ENCODE assay signal across 8 cellular contexts in the genomic region with DNA sequence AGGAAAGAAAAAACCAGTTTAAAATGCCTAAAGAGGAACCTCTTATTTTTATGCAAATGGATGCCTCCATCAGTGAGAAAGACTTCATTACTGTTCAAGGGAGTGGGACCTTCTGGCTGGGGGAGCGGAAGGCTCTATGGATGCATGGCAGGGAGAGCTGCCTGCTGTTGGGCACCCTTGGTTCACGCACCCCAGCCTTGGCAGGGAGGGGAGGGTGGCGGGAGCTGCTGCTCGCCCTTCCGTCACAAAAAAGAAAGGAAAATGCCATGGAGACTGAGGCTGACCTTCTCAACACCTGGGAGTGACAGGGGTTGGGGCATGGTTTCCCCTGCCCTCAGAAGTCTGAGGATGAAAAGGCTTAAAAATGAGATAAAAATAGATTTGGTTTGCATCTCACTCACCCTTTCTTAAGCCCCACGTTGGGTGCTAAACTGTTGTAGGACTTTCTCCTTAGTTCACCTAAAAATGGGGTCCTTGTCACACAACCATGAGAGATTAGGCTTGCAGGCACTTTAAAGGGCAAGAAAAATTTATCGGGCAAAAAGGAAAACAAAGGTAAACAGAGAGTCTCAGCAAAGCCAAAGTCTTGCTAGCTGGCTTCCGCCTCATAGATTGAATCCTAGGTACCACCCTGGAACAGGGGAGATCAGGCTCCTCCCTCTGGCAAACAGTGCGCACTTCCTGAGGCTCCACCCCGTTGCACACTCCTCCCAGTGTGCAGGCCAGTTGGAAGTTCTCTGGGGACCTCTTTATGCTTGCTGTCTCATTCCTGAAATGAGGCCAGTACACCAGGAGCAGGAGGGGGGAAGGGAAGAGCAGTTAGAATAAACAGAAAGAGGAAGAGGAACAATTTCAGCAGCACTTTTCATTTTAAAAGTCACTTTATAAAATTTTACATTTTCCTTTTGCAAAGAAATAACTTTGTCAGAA. TPM values are rescaled to one million over a fixed set of nuclear protein-coding genes. Genes with fewer than 3 reads are reported as not detected.
DNase-seq lines count a peak whose midpoint lies in the region; ATAC-seq, FAIRE-seq and TF ChIP-seq lines count a peak whose summit lies in the region.

No MANE protein-coding gene starts in this region.

- TF ChIP-seq EP300 in GM12878 (IDR thresholded peaks at IDR 0.05; ENCODE audit: borderline replicate concordance in 1 of 2, control insufficient read depth in 1 of 2, low read depth in 2 of 2, low read length in 2 of 2), result peak; percentile 55 to 61; a peak in 3 of 4 replicates

- H3K27ac Mint-ChIP-seq in memory B cell (peak overlapping the region; percentile 78), progenitor cell of endocrine pancreas (no peak overlapping the region)

- peak; percentile 98 for FAIRE-seq in GM12878 (lab: Jason Lieb, UNC)

- H3K27me3 ChIP-seq in GM12878 (replicated peaks in 1 of 2; ENCODE audit: control insufficient read depth in 2 of 2, insufficient read depth in 2 of 2, low read length in 1 of 2) (no peaks in the 10 kb centered on the region), uterus (no peaks in the 10 kb centered on the region)

- CTCF ChIA-PET in GM12878 (lab: Yijun Ruan, JAX), result interaction anchor here (0.6 to 5.1 kb wide), 10 partner anchors 12 to 356 kb away, joined by 3 to 60 read pairs (median 4); partner anchors contain the start of genes ITFG1 and PHKB

- TF ChIP-seq POLR2A in GM15510 (IDR thresholded peaks at IDR 0.05; ENCODE audit: borderline replicate concordance, extremely low read depth, insufficient read length), result peak; percentile 49
- peak; percentile 58 for TF ChIP-seq POLR2A in GM12878 (IDR thresholded peaks at IDR 0.05; ENCODE audit: low read depth, low read length)
- peak in 1 of 2 donors; percentile 41 for TF ChIP-seq POLR2A in uterus (IDR thresholded peaks at IDR 0.05)

- H3K27ac ChIP-seq in GM12878 (ENCODE audit: control insufficient read depth, insufficient read depth), result peak overlapping the region; percentile 97
- peak overlapping the region; percentile 49 to 90 for H3K27ac ChIP-seq in uterus

- peaks cover 33% of the 10 kb centered on the region for H3K79me2 ChIP-seq in GM12878 (ENCODE audit: control insufficient read depth, insufficient read depth, low read length)

- H3K9me3 Mint-ChIP-seq in memory B cell (peaks cover 4% of the 10 kb centered on the region), progenitor cell of endocrine pancreas (ENCODE audit: low read depth) (peaks cover 30% of the 10 kb centered on the region)

- H3K9me3 ChIP-seq in GM12878 (replicated peaks; ENCODE audit: control insufficient read depth, insufficient read depth, low read length) (peaks cover 2% of the 10 kb centered on the region; the same call in 2 of the 3 replicates), uterus (peaks cover 0 to 17% of the 10 kb centered on the region in 2 donors)

- POLR2A ChIA-PET in GM12878 (lab: Charles Lee), result interaction anchor here (1.0 to 5.0 kb wide), 7 partner anchors 12 to 32 kb away, joined by 3 to 38 read pairs (median 10); partner anchors contain the start of genes ITFG1 and PHKB

- H2AFZ ChIP-seq in GM12878 (ENCODE audit: control insufficient read depth, low read depth, low read length), result peak overlapping the region; percentile 41

- peak; percentile 29 for DNase-seq in KG1 (lab: John Stamatoyannopoulos, UW)
- peak; percentile 76 for DNase-seq in GM12878 (ENCODE audit: low read depth, low spot score)
- DNase-seq in memory B cell (ENCODE audit: low spot score in 2 of 2), result peak in 1 of 2 donors; percentile 38
- peak; percentile 58 to 75 for DNase-seq in uterus
- no peak for DNase-seq in progenitor cell of endocrine pancreas (ENCODE audit: low spot score, unreplicated experiment)
- DNase-seq in HuH-7.5 (ENCODE audit: low spot score), result no peak

- BruUV-seq in GM12878 (replicated peaks; lab: Mats Ljungman, UMichigan), result TSS peak; percentile 94

- SMC1A ChIA-PET in GM12878 (lab: Charles Lee; ENCODE audit: uncharacterized antibody, unreplicated experiment), result interaction anchor here (0.6 to 9.8 kb wide), 17 partner anchors 14 to 351 kb away, joined by 3 to 254 read pairs (median 6); partner anchors contain the start of genes ITFG1 and PHKB

- peak overlapping the region; percentile 94 for H3K4me2 ChIP-seq in GM12878 (ENCODE audit: control insufficient read depth, insufficient read depth)

- in situ Hi-C loops in GM12878 (cut with MboI), result no loop called here

- H3K36me3 ChIP-seq in GM12878 (ENCODE audit: control insufficient read depth in 2 of 2, insufficient read depth in 2 of 2, low read length in 1 of 2) (no peaks in the 10 kb centered on the region; a peak in 1 of 4 replicates), uterus (no peaks in the 10 kb centered on the region)

- ATAC-seq in GM21526 (IDR thresholded peaks at IDR 0.05; ENCODE audit: low FRiP score, unreplicated experiment), result peak; percentile 60
- ATAC-seq in GM12878, result peak; percentile 95
- ATAC-seq in memory B cell (ENCODE audit: low read depth), result peak; percentile 72

- H3K4me3 ChIP-seq in GM12878, result peak overlapping the region; percentile 57
- no peak overlapping the region for H3K4me3 ChIP-seq in uterus

- H3K4me1 Mint-ChIP-seq in memory B cell, result peaks cover 16% of the 10 kb centered on the region
- H3K4me1 Mint-ChIP-seq in progenitor cell of endocrine pancreas (ENCODE audit: low read depth), result no peaks in the 10 kb centered on the region

- H3K27me3 Mint-ChIP-seq in memory B cell (no peaks in the 10 kb centered on the region), progenitor cell of endocrine pancreas (no peaks in the 10 kb centered on the region)

- RAD21 ChIA-PET in GM12878 (lab: Charles Lee; ENCODE audit: unreplicated experiment), result interaction anchor here (0.7 to 10.7 kb wide), 14 partner anchors 8 to 608 kb away, joined by 3 to 238 read pairs (median 6); partner anchors contain the start of genes ITFG1 and PHKB

- peaks cover 29% of the 10 kb centered on the region for H3K4me1 ChIP-seq in GM12878 (ENCODE audit: control insufficient read depth, insufficient read depth, low read length)
- H3K4me1 ChIP-seq in uterus, result no peaks in the 10 kb centered on the region

- no peak for TF ChIP-seq RAD21 in GM12878 (IDR thresholded peaks at IDR 0.05; ENCODE audit: insufficient read depth, low read depth, low read length)

- intact Hi-C loops in GM12878 (cut with micrococcal nuclease; ENCODE audit: unreplicated experiment), result loop anchor here (1.0 kb wide), 2 partner anchors 27 to 31 kb away; partner anchors contain the start of genes ITFG1 and PHKB
- intact Hi-C loops in uterus (cut with DNase I; ENCODE audit: low total_unique reads), result no loop called here

- H3K4me3 Mint-ChIP-seq in memory B cell (peak overlapping the region; percentile 89), progenitor cell of endocrine pancreas (ENCODE audit: low read depth) (no peak overlapping the region)

- no peak for TF ChIP-seq CTCF in GM12878 (IDR thresholded peaks at IDR 0.05 in 2 of 3, conservative IDR thresholded peaks at IDR 0.05 in 1 of 3; ENCODE audit: control insufficient read depth in 2 of 3, extremely low read depth in 1 of 3, insufficient read depth in 1 of 3, low read depth in 3 of 3, low read length in 3 of 3)
- TF ChIP-seq CTCF in uterus (IDR thresholded peaks at IDR 0.05), result no peak
- no peak for TF ChIP-seq CTCF in progenitor cell of endocrine pancreas (IDR thresholded peaks at IDR 0.05; ENCODE audit: unreplicated experiment)

- peaks cover 24% of the 10 kb centered on the region for H3K36me3 Mint-ChIP-seq in memory B cell
- H3K36me3 Mint-ChIP-seq in progenitor cell of endocrine pancreas (ENCODE audit: insufficient read depth), result peaks cover 29% of the 10 kb centered on the region

- H3K9ac ChIP-seq in GM12878 (ENCODE audit: control insufficient read depth, insufficient read depth, low read length), result peak overlapping the region; percentile 72

- WGBS in GM12878 (ENCODE audit: insufficient coverage, insufficient replicate concordance, low lambda C conversion rate, missing lambda C conversion rate), result 7% methylated on average over 10 of the region's 10 CpGs

- H4K20me1 ChIP-seq in GM12878 (ENCODE audit: control insufficient read depth, insufficient read depth), result no peaks in the 10 kb centered on the region

RNA-seq across cellular contexts. Expression of gene PHKB, which starts 31.6 kb away (rescaled TPM):
- 482 and 484 TPM in 2 replicates for total RNA-seq in GM12878 (2013; cell fraction: nucleolus; rRNA removed)
- total RNA-seq in GM12878 (2014; rRNA removed) (39.4 and 41.9 TPM in 2 replicates), GM12878 (2014; rRNA removed; fragmentation: Illumina TruSeq; extraction: Trizol) (44.1 and 48.4 TPM in 2 replicates), GM12878 (2021) (35.9 and 37.3 TPM in 2 replicates), uterus (100 to 1,000 TPM in 2 of 4 donors, 10 to 100 TPM in 2; 62.0 to 164 (median 111) TPM), progenitor cell of endocrine pancreas (94.1 and 96.7 TPM in 2 replicates)
- 16.8 TPM for polyA plus RNA-seq in GM12878 (2011; ENCODE audit: low read depth)
- polyA plus RNA-seq in GM12878 (2011; rRNA removed) (65.6 and 93.6 TPM in 2 replicates), GM12878 (2014; fragmentation: Illumina TruSeq; extraction: Trizol) (34.9 and 41.8 TPM in 2 replicates), GM12878 (2014; fragmentation: Nextera tagmentation; extraction: Ambion mirVana) (10 to 100 TPM; 14.2 to 15.7 TPM), GM12878 (2014; rRNA removed) (27.7 and 31.5 TPM in 2 replicates), GM12878 (2016; fragmentation: Nextera tagmentation; extraction: Ambion mirVana) (10 to 100 TPM; 36.8 to 46.0 TPM)
- polyA plus RNA-seq in GM12878 (2011; cell fraction: cytosol; rRNA removed), result 29.8 and 33.8 TPM in 2 replicates
- 68.6 and 78.6 TPM in 2 replicates for polyA plus RNA-seq in GM12878 (2011; cell fraction: nucleus; rRNA removed)
- polyA plus RNA-seq in GM12878 (2012), result 26.1 and 29.1 TPM in 2 replicates
- 152 and 187 TPM in 2 replicates for polyA minus RNA-seq in GM12878 (2011; rRNA and poly(A)+ RNA removed)
- 27.1 and 37.1 TPM in 2 replicates for polyA minus RNA-seq in GM12878 (2011; cell fraction: cytosol; rRNA and poly(A)+ RNA removed)
- 115 and 182 TPM in 2 replicates for polyA minus RNA-seq in GM12878 (2011; cell fraction: nucleus; rRNA and poly(A)+ RNA removed)

RNA-seq across cellular contexts. Expression of gene ITFG1, which starts 31.8 kb away (rescaled TPM):
- total RNA-seq in GM12878 (2013; cell fraction: nucleolus; rRNA removed), result 171 and 189 TPM in 2 replicates
- total RNA-seq in GM12878 (2014; rRNA removed) (27.6 and 29.9 TPM in 2 replicates), GM12878 (2014; rRNA removed; fragmentation: Illumina TruSeq; extraction: Trizol) (37.3 and 40.1 TPM in 2 replicates), GM12878 (2021) (21.3 and 22.2 TPM in 2 replicates), uterus (10 to 100 TPM; 47.5 to 97.5 (median 67.2) TPM), progenitor cell of endocrine pancreas (41.3 and 45.0 TPM in 2 replicates)
- polyA plus RNA-seq in GM12878 (2011; ENCODE audit: low read depth), result 11.4 TPM
- polyA plus RNA-seq in GM12878 (2011; rRNA removed) (56.3 and 93.7 TPM in 2 replicates), GM12878 (2014; fragmentation: Illumina TruSeq; extraction: Trizol) (29.6 and 36.5 TPM in 2 replicates), GM12878 (2014; fragmentation: Nextera tagmentation; extraction: Ambion mirVana) (10 to 100 TPM in 1 of 2 experiments, 1 to 10 TPM in 1; 9.3 to 15.9 TPM), GM12878 (2014; rRNA removed) (11.5 and 13.8 TPM in 2 replicates), GM12878 (2016; fragmentation: Nextera tagmentation; extraction: Ambion mirVana) (10 to 100 TPM; 45.1 to 45.2 TPM)
- 20.2 and 24.5 TPM in 2 replicates for polyA plus RNA-seq in GM12878 (2011; cell fraction: cytosol; rRNA removed)
- 18.3 and 23.1 TPM in 2 replicates for polyA plus RNA-seq in GM12878 (2011; cell fraction: nucleus; rRNA removed)
- 17.5 and 19.5 TPM in 2 replicates for polyA plus RNA-seq in GM12878 (2012)
- 35.1 and 48.0 TPM in 2 replicates for polyA minus RNA-seq in GM12878 (2011; rRNA and poly(A)+ RNA removed)
- polyA minus RNA-seq in GM12878 (2011; cell fraction: cytosol; rRNA and poly(A)+ RNA removed), result 9.6 and 13.7 TPM in 2 replicates
- 57.8 and 86.2 TPM in 2 replicates for polyA minus RNA-seq in GM12878 (2011; cell fraction: nucleus; rRNA and poly(A)+ RNA removed)

Comparison
In these comparisons a context has a peak if more than half of its experiments do, and no peak if none do; other contexts are left out.
1. DNase-seq: peak in KG1 (single experiment), GM12878 (single experiment) and uterus (2 of 2); none in progenitor cell of endocrine pancreas (single experiment) and HuH-7.5 (single experiment).
2. Peak in every context shown above with its lines, with median percentiles within 50 percentile points of each other: ATAC-seq.